1 cellular context compared by ENCODE assay signal in the genomic region with DNA sequence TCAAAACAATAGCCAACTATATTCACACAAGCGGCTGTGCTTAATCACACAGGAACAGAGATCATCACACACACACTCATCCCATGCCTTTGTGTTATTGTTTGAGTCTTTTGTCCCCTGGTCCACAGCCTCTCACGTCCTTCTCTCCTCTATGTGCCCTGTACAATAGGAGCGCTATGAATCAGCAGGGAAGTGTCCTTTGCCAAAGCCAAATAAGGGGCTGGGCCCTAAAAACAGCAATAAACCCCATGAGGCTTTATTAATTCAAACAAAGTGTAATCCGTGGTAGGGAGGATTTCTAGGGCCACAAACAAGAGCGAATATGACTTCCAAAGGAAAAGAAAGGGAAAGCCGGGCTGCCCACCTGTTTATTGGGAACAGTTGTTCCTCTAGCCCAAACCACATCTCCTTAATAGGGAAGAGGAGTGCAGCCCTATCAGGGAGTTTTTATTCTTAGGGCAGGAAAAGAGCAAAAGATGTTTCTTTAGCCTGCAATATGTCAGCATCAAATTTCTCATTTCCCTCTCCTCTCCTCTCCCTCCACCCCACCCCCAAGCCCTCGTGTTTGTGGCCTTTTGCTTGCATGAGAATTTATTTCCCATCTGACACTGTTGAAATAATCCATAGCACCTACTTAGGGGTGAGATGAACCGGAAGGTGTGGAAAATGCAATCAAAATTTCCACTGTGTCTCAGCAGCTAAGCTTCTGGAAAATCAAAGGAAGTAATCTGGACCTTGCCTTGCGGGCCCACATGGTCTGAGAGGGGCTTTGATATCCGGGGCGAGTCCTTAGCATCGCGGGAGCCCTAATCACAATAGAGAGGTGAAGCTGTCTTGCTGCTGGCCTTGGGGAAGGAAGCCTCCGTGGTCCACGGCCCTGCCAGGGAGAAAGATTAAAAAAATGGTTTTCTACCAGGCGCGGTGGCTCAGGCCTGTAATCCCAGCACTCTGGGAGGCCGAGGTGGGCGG.
TF ChIP-seq lines count a peak whose summit lies in the region.

No MANE protein-coding gene starts in this region.

TF ChIP-seq in HepG2, 621 proteins besides CTCF, POLR2A, EP300 and RAD21 (continued from another document):
- TF ChIP-seq, protein P1, sequence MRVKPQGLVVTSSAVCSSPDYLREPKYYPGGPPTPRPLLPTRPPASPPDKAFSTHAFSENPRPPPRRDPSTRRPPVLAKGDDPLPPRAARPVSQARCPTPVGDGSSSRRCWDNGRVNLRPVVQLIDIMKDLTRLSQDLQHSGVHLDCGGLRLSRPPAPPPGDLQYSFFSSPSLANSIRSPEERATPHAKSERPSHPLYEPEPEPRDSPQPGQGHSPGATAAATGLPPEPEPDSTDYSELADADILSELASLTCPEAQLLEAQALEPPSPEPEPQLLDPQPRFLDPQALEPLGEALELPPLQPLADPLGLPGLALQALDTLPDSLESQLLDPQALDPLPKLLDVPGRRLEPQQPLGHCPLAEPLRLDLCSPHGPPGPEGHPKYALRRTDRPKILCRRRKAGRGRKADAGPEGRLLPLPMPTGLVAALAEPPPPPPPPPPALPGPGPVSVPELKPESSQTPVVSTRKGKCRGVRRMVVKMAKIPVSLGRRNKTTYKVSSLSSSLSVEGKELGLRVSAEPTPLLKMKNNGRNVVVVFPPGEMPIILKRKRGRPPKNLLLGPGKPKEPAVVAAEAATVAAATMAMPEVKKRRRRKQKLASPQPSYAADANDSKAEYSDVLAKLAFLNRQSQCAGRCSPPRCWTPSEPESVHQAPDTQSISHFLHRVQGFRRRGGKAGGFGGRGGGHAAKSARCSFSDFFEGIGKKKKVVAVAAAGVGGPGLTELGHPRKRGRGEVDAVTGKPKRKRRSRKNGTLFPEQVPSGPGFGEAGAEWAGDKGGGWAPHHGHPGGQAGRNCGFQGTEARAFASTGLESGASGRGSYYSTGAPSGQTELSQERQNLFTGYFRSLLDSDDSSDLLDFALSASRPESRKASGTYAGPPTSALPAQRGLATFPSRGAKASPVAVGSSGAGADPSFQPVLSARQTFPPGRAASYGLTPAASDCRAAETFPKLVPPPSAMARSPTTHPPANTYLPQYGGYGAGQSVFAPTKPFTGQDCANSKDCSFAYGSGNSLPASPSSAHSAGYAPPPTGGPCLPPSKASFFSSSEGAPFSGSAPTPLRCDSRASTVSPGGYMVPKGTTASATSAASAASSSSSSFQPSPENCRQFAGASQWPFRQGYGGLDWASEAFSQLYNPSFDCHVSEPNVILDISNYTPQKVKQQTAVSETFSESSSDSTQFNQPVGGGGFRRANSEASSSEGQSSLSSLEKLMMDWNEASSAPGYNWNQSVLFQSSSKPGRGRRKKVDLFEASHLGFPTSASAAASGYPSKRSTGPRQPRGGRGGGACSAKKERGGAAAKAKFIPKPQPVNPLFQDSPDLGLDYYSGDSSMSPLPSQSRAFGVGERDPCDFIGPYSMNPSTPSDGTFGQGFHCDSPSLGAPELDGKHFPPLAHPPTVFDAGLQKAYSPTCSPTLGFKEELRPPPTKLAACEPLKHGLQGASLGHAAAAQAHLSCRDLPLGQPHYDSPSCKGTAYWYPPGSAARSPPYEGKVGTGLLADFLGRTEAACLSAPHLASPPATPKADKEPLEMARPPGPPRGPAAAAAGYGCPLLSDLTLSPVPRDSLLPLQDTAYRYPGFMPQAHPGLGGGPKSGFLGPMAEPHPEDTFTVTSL (CRISPR knock-in tag; IDR thresholded peaks at IDR 0.05; ENCODE audit: borderline replicate concordance): no peak
- TF ChIP-seq, protein P2, sequence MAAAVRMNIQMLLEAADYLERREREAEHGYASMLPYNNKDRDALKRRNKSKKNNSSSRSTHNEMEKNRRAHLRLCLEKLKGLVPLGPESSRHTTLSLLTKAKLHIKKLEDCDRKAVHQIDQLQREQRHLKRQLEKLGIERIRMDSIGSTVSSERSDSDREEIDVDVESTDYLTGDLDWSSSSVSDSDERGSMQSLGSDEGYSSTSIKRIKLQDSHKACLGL (CRISPR knock-in tag; IDR thresholded peaks at IDR 0.05): no peak
- no peak for TF ChIP-seq ZSCAN22 (CRISPR knock-in tag; IDR thresholded peaks at IDR 0.05)
- no peak for TF ChIP-seq IRF2 (CRISPR knock-in tag; IDR thresholded peaks at IDR 0.05)
- no peak for TF ChIP-seq HOXA3 (CRISPR knock-in tag; IDR thresholded peaks at IDR 0.05)
- TF ChIP-seq ELF1 (CRISPR knock-in tag; IDR thresholded peaks at IDR 0.05): no peak
- no peak for TF ChIP-seq NBN (conservative IDR thresholded peaks at IDR 0.05)
- no peak for TF ChIP-seq HMG20A (CRISPR knock-in tag; IDR thresholded peaks at IDR 0.05; ENCODE audit: borderline replicate concordance)
- no peak for TF ChIP-seq NCOA1 (CRISPR knock-in tag; IDR thresholded peaks at IDR 0.05)
- no peak for TF ChIP-seq ZNF121 (CRISPR knock-in tag; IDR thresholded peaks at IDR 0.05)
- TF ChIP-seq ZNF10 (CRISPR knock-in tag; IDR thresholded peaks at IDR 0.05; ENCODE audit: borderline replicate concordance, low read depth): no peak
- TF ChIP-seq ZNF749 (CRISPR knock-in tag; IDR thresholded peaks at IDR 0.05; ENCODE audit: borderline replicate concordance): no peak
